In the genomic region with DNA sequence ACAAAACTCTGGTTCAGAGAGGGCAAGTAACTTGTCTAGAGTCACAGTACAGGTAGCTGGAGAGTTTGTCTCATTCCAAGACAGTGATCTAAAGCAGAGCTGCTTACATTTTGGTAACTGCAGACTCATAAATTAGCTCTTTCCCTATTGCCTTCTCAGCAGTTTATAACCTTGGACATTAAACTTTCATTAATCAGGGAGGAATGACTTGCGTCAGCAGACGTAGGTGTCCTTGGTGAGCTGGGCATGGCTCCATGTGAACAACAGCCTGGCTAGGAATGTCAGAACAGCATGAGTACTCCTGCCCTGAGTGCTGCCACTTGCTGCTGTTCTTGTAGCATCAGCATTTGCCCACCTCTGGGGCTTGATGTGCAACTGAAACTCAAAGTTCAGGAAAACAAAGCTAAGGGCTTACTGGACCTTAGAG, we compare ENCODE assay signal across 31 cellular contexts. TPM values are rescaled to one million over a fixed set of nuclear protein-coding genes. Genes with fewer than 3 reads are reported as not detected.
A peak's percentile ranks its signal among the peaks of the same experiment; 100 is the strongest.
DNase-seq lines count a peak whose midpoint lies in the region; ATAC-seq, FAIRE-seq and TF ChIP-seq lines count a peak whose summit lies in the region.
"Had no signal": no experiment of that assay in that cellular context is flagged by ENCODE, and none has a peak within 500 bp of the region (broad histone marks: within the 10 kb centered on the region; RNA-seq: fewer than 3 reads in every experiment).

No MANE protein-coding gene starts in this region.

- no peaks in the 10 kb centered on the region for H3K36me3 Mint-ChIP-seq in activated T-helper 2 cell treated with anti-CD3 and anti-CD28 coated beads, Interferon-gamma antibody, Interleukin-2, Interleukin-4, amounts not matched to agents 10 μg/mL and 5 μg/mL and 100 μg/mL, durations not matched to agents 14 hours and 24 hours and 36 hours (ENCODE audit: low read depth)
- H3K36me3 Mint-ChIP-seq: activated naive CD4-positive, alpha-beta T cell treated with anti-CD3 and anti-CD28 coated beads, Interleukin-2, amount 50 U/mL, for 24 hours; IgD-negative memory B cell; memory B cell; naive B cell had no signal

- H3K4me3 ChIP-seq in A549 (no peak overlapping the region), duodenal mucosa (ENCODE audit: low read depth in 1 of 2, low read length in 2 of 2) (peak overlapping the region in 1 of 2 donors; percentile 1), mucosa of stomach (ENCODE audit: low read length) (peak overlapping the region; percentile 5)
- H3K4me3 ChIP-seq: upper lobe of left lung had no signal

- no peak for TF ChIP-seq RAD21 in A549 (conservative IDR thresholded peaks at IDR 0.05 in 1 of 2, IDR thresholded peaks at IDR 0.05 in 1 of 2)

- H3K27me3 ChIP-seq in duodenal mucosa (ENCODE audit: control insufficient read depth in 1 of 2, insufficient read depth in 2 of 2, low read length in 2 of 2): no peaks in the 10 kb centered on the region
- no peaks in the 10 kb centered on the region for H3K27me3 ChIP-seq in mucosa of stomach (ENCODE audit: control insufficient read depth, insufficient read depth, low read length)
- H3K27me3 ChIP-seq: upper lobe of left lung had no signal

- FAIRE-seq in A549 (lab: Jason Lieb, UNC) (no peak), islet of Langerhans (lab: Jason Lieb, UNC) (peak; percentile 100)
- FAIRE-seq: astrocyte had no signal

- peaks cover 0 to 4% of the 10 kb centered on the region in 2 donors for H3K36me3 ChIP-seq in duodenal mucosa (ENCODE audit: control insufficient read depth in 1 of 2, insufficient read depth in 2 of 2, low read length in 2 of 2)
- H3K36me3 ChIP-seq in mucosa of stomach (ENCODE audit: control insufficient read depth, insufficient read depth, low read length): no peaks in the 10 kb centered on the region
- H3K36me3 ChIP-seq: upper lobe of left lung had no signal

- CTCF ChIA-PET in A549 (lab: Yijun Ruan, JAX): interaction anchor here (1.0 to 2.1 kb wide), 3 partner anchors 11 to 319 kb away, joined by 3 to 16 read pairs (median 3); no protein-coding TSS in a partner anchor

- H3K4me1 ChIP-seq in A549 (no peaks in the 10 kb centered on the region), duodenal mucosa (ENCODE audit: control insufficient read depth in 1 of 2, insufficient read depth in 2 of 2, low read length in 2 of 2) (peaks cover 13 to 43% of the 10 kb centered on the region in 2 donors), mucosa of stomach (ENCODE audit: control insufficient read depth, insufficient read depth, low read length) (peaks cover 41% of the 10 kb centered on the region)

- H3K27ac ChIP-seq in A549: no peak overlapping the region
- peak overlapping the region; percentile 70 for H3K27ac ChIP-seq in duodenal mucosa (ENCODE audit: low read depth, low read length)
- H3K27ac ChIP-seq: epithelial cell of prostate, upper lobe of left lung, VCaP had no signal

- in situ Hi-C loops in ACHN (cut with HindIII; ENCODE audit: low pct_ligation_motif_present, low pct_unique_long_range_greater_than_20kb, low sequenced_read_pairs): no loop called here

- no peak for TF ChIP-seq POLR2A in A549 (IDR thresholded peaks at IDR 0.05; ENCODE audit: low read length)

- peaks cover 7% of the 10 kb centered on the region for H3K27me3 Mint-ChIP-seq in activated T-helper 2 cell treated with anti-CD3 and anti-CD28 coated beads, Interferon-gamma antibody, Interleukin-2, Interleukin-4, amounts not matched to agents 10 μg/mL and 5 μg/mL and 100 μg/mL, durations not matched to agents 14 hours and 24 hours and 36 hours (ENCODE audit: low read depth)

- intact Hi-C loops in activated T-helper 2 cell treated with anti-CD3 and anti-CD28 coated beads, Interferon-gamma antibody, Interleukin-2, Interleukin-4, amounts not matched to agents 10 μg/mL and 5 μg/mL and 100 μg/mL, durations not matched to agents 14 hours and 24 hours and 36 hours (cut with micrococcal nuclease): no loop called here

- DNase-seq in A549 (ENCODE audit: low read depth in 1 of 2, low spot score in 1 of 2): no peak
- no peak for DNase-seq in activated T-helper 2 cell treated with anti-CD3 and anti-CD28 coated beads, Interferon-gamma antibody, Interleukin-2, Interleukin-4, amounts not matched to agents 10 μg/mL and 5 μg/mL and 100 μg/mL, durations not matched to agents 14 hours and 24 hours and 36 hours (ENCODE audit: low spot score)
- no peak for DNase-seq in ACHN
- DNase-seq in T-helper 9 cell: no peak
- no peak for DNase-seq in cerebellum (ENCODE audit: low spot score)
- DNase-seq: activated CD4-positive, alpha-beta T cell treated with anti-CD3 and anti-CD28 coated beads, Interleukin-2, amount 50 U/mL, for 1 hour; hippocampal formation; naive B cell; NCI-H1417; NCI-H2081; NCI-H345; NCI-H748 treated with DMSO at 0.1 percent for 48 hours; stimulated activated CD8-positive, alpha-beta memory T cell treated with anti-CD3 and anti-CD28 coated beads, Interleukin-4, amount 100 ng/mL, for 48 hours had no signal

- H3K9me3 ChIP-seq in A549 (no peaks in the 10 kb centered on the region), duodenal mucosa (ENCODE audit: control insufficient read depth in 1 of 2, low read length in 2 of 2) (no peaks in the 10 kb centered on the region), mucosa of stomach (ENCODE audit: control insufficient read depth, low read length) (no peaks in the 10 kb centered on the region)
- H3K9me3 ChIP-seq: upper lobe of left lung had no signal

- no peak overlapping the region for H3K4me2 ChIP-seq in A549

- ATAC-seq in A549: no peak
- ATAC-seq: sciatic nerve, SK-N-SH treated with all-trans-retinoic acid at 6 μM for 48 hours had no signal

- no peak overlapping the region for H3K27ac Mint-ChIP-seq in activated T-helper 2 cell treated with anti-CD3 and anti-CD28 coated beads, Interferon-gamma antibody, Interleukin-2, Interleukin-4, amounts not matched to agents 10 μg/mL and 5 μg/mL and 100 μg/mL, durations not matched to agents 14 hours and 24 hours and 36 hours
- H3K27ac Mint-ChIP-seq: activated naive CD4-positive, alpha-beta T cell treated with anti-CD3 and anti-CD28 coated beads, Interleukin-2, amount 50 U/mL, for 24 hours; IgD-negative memory B cell; memory B cell; naive B cell had no signal

- no peaks in the 10 kb centered on the region for H3K4me1 Mint-ChIP-seq in activated T-helper 2 cell treated with anti-CD3 and anti-CD28 coated beads, Interferon-gamma antibody, Interleukin-2, Interleukin-4, amounts not matched to agents 10 μg/mL and 5 μg/mL and 100 μg/mL, durations not matched to agents 14 hours and 24 hours and 36 hours (ENCODE audit: low read depth)
- H3K4me1 Mint-ChIP-seq: activated naive CD4-positive, alpha-beta T cell treated with anti-CD3 and anti-CD28 coated beads, Interleukin-2, amount 50 U/mL, for 24 hours; naive B cell had no signal

- 77% methylated on average over 2 of the region's 2 CpGs for WGBS in A549 (ENCODE audit: missing lambda C conversion rate)

- POLR2A ChIA-PET in A549 (lab: Yijun Ruan, JAX): no interaction called here

- no peak for TF ChIP-seq EP300 in A549 (IDR thresholded peaks at IDR 0.05)

- no peak overlapping the region for H3K4me3 Mint-ChIP-seq in activated T-helper 2 cell treated with anti-CD3 and anti-CD28 coated beads, Interferon-gamma antibody, Interleukin-2, Interleukin-4, amounts not matched to agents 10 μg/mL and 5 μg/mL and 100 μg/mL, durations not matched to agents 14 hours and 24 hours and 36 hours (ENCODE audit: low read depth)
- H3K4me3 Mint-ChIP-seq: activated naive CD4-positive, alpha-beta T cell treated with anti-CD3 and anti-CD28 coated beads, Interleukin-2, amount 50 U/mL, for 24 hours; IgD-negative memory B cell; memory B cell; naive B cell had no signal

- peak overlapping the region; percentile 35 to 49 for H3K9ac ChIP-seq in duodenal mucosa (ENCODE audit: low read depth in 1 of 2, low read length in 2 of 2)
- H3K9ac ChIP-seq in mucosa of stomach (ENCODE audit: low read length): no peak overlapping the region

- H3K9me3 Mint-ChIP-seq in activated T-helper 2 cell treated with anti-CD3 and anti-CD28 coated beads, Interferon-gamma antibody, Interleukin-2, Interleukin-4, amounts not matched to agents 10 μg/mL and 5 μg/mL and 100 μg/mL, durations not matched to agents 14 hours and 24 hours and 36 hours: no peaks in the 10 kb centered on the region
- H3K9me3 Mint-ChIP-seq: activated naive CD4-positive, alpha-beta T cell treated with anti-CD3 and anti-CD28 coated beads, Interleukin-2, amount 50 U/mL, for 24 hours; memory B cell; naive B cell had no signal

- no peak for TF ChIP-seq CTCF in A549 (IDR thresholded peaks at IDR 0.05)

RNA-seq across cellular contexts. Expression of a gene that starts 2.2 kb away (rescaled TPM):
- polyA plus RNA-seq in A549 (2011; rRNA removed) (0.07 TPM in 1 of 2 replicates, not detected in the other), A549 (2017; fragmentation: RNase III; extraction: RNeasy Plus Mini Kit Qiagen cat#74134 plus additional on column Dnase treatment) (not detected in 3 replicates)
- 0.03 TPM in 1 of 2 replicates, not detected in the other for polyA plus RNA-seq in A549 (2012; cell fraction: cytosol; rRNA removed)
- not detected in 2 replicates for polyA plus RNA-seq in A549 (2012; cell fraction: nucleus; rRNA removed)
- polyA minus RNA-seq in A549 (2011; rRNA and poly(A)+ RNA removed): not detected in 2 replicates
- not detected in 2 replicates for total RNA-seq in activated T-helper 2 cell treated with anti-CD3 and anti-CD28 coated beads, Interferon-gamma antibody, Interleukin-2, Interleukin-4, amounts not matched to agents 10 μg/mL and 5 μg/mL and 100 μg/mL, durations not matched to agents 14 hours and 24 hours and 36 hours
- 0.54 TPM for total RNA-seq in cerebellum
- total RNA-seq: A172; astrocyte; G401; osteoblast; RPMI7951; sciatic nerve; T-helper 2 cell treated with Interferon-gamma antibody and Interleukin-4, amounts not matched to agents 100 ng/mL and 5 ng/mL, for 36 hours had no signal
- polyA plus RNA-seq: BJ had no signal

RNA-seq across cellular contexts. Expression of a gene that starts 39.2 kb away (rescaled TPM):
- polyA plus RNA-seq in A549 (2011; rRNA removed) (13.9 and 14.0 TPM in 2 replicates), A549 (2017; fragmentation: RNase III; extraction: RNeasy Plus Mini Kit Qiagen cat#74134 plus additional on column Dnase treatment) (8.3 to 9.6 TPM (median 8.8 TPM) in 3 replicates)
- polyA plus RNA-seq in A549 (2012; cell fraction: cytosol; rRNA removed): 1.2 and 1.3 TPM in 2 replicates
- polyA plus RNA-seq in A549 (2012; cell fraction: nucleus; rRNA removed): 1.3 and 2.3 TPM in 2 replicates
- polyA minus RNA-seq in A549 (2011; rRNA and poly(A)+ RNA removed): 5.4 and 6.5 TPM in 2 replicates
- total RNA-seq in activated T-helper 2 cell treated with anti-CD3 and anti-CD28 coated beads, Interferon-gamma antibody, Interleukin-2, Interleukin-4, amounts not matched to agents 10 μg/mL and 5 μg/mL and 100 μg/mL, durations not matched to agents 14 hours and 24 hours and 36 hours: 10.6 and 11.0 TPM in 2 replicates
- total RNA-seq in cerebellum: 40.6 TPM

RNA-seq across cellular contexts. Expression of a gene that starts 39.4 kb away (rescaled TPM):
- polyA plus RNA-seq in A549 (2011; rRNA removed) (37.6 and 42.5 TPM in 2 replicates), A549 (2017; fragmentation: RNase III; extraction: RNeasy Plus Mini Kit Qiagen cat#74134 plus additional on column Dnase treatment) (23.7 to 24.7 TPM (median 23.9 TPM) in 3 replicates)
- polyA plus RNA-seq in A549 (2012; cell fraction: cytosol; rRNA removed): 7.7 and 8.3 TPM in 2 replicates
- 2.0 and 3.6 TPM in 2 replicates for polyA plus RNA-seq in A549 (2012; cell fraction: nucleus; rRNA removed)
- 2.1 and 2.7 TPM in 2 replicates for polyA minus RNA-seq in A549 (2011; rRNA and poly(A)+ RNA removed)
- total RNA-seq in activated T-helper 2 cell treated with anti-CD3 and anti-CD28 coated beads, Interferon-gamma antibody, Interleukin-2, Interleukin-4, amounts not matched to agents 10 μg/mL and 5 μg/mL and 100 μg/mL, durations not matched to agents 14 hours and 24 hours and 36 hours: 14.2 and 14.8 TPM in 2 replicates
- total RNA-seq in cerebellum: 34.2 TPM

RNA-seq across cellular contexts. Expression of a gene that starts 53.0 kb away (rescaled TPM):
- polyA plus RNA-seq in A549 (2011; rRNA removed) (9.1 TPM in 2 replicates), A549 (2017; fragmentation: RNase III; extraction: RNeasy Plus Mini Kit Qiagen cat#74134 plus additional on column Dnase treatment) (10.1 to 13.6 TPM (median 10.9 TPM) in 3 replicates)
- polyA plus RNA-seq in A549 (2012; cell fraction: cytosol; rRNA removed): 1.9 and 2.3 TPM in 2 replicates
- polyA plus RNA-seq in A549 (2012; cell fraction: nucleus; rRNA removed): 2.2 and 4.3 TPM in 2 replicates
- polyA minus RNA-seq in A549 (2011; rRNA and poly(A)+ RNA removed): 6.2 and 6.7 TPM in 2 replicates
- total RNA-seq in activated T-helper 2 cell treated with anti-CD3 and anti-CD28 coated beads, Interferon-gamma antibody, Interleukin-2, Interleukin-4, amounts not matched to agents 10 μg/mL and 5 μg/mL and 100 μg/mL, durations not matched to agents 14 hours and 24 hours and 36 hours: not detected in 2 replicates
- total RNA-seq in cerebellum: not detected
- total RNA-seq: A172; G401; RPMI7951; sciatic nerve; T-helper 2 cell treated with Interferon-gamma antibody and Interleukin-4, amounts not matched to agents 100 ng/mL and 5 ng/mL, for 36 hours had no signal
- polyA plus RNA-seq: BJ, IgD-negative memory B cell had no signal
